In genomic region chr2:233037078-233037477, GRCh38 we compare ENCODE assay signal across 32 cellular contexts. TPM values are rescaled to one million over a fixed set of nuclear protein-coding genes. Genes with fewer than 3 reads are reported as not detected.
DNase-seq lines count a peak whose midpoint lies in the region; ATAC-seq, FAIRE-seq and TF ChIP-seq lines count a peak whose summit lies in the region.
"Had no signal": no experiment of that assay in that cellular context is flagged by ENCODE, and none has a peak within 500 bp of the region (broad histone marks: within the 10 kb centered on the region; RNA-seq: fewer than 3 reads in every experiment).

No MANE protein-coding gene starts in this region.

- H3K4me3 ChIP-seq in bronchial epithelial cell (ENCODE audit: low read depth, low read length), result no peak overlapping the region
- H3K4me3 ChIP-seq: body of pancreas, colonic mucosa, gastrocnemius medialis, lower lobe of right lung, spleen, tibial nerve had no signal

- H3K27ac ChIP-seq in foreskin keratinocyte, result no peak overlapping the region
- H3K27ac ChIP-seq: body of pancreas, colonic mucosa, gastrocnemius medialis, lower lobe of right lung, spleen, tibial nerve had no signal

- no peak for ATAC-seq in foreskin keratinocyte
- ATAC-seq: body of pancreas; gastrocnemius medialis; HCT116; lower lobe of right lung; stimulated activated naive CD8-positive, alpha-beta T cell treated with anti-CD3 and anti-CD28 coated beads, Interleukin-15, amount 100 ng/mL, for 72 hours had no signal

- no peak for FAIRE-seq in bronchial epithelial cell (lab: Jason Lieb, UNC)
- FAIRE-seq: islet of Langerhans, RCC 7860 had no signal

- H3K27me3 ChIP-seq in bronchial epithelial cell (ENCODE audit: control insufficient read depth, insufficient read depth, low read length), result no peaks in the 10 kb centered on the region
- H3K27me3 ChIP-seq in foreskin keratinocyte, result peaks cover 1% of the 10 kb centered on the region
- H3K27me3 ChIP-seq: body of pancreas, colonic mucosa, gastrocnemius medialis, spleen, tibial nerve had no signal

- H3K36me3 ChIP-seq in bronchial epithelial cell (ENCODE audit: control insufficient read depth, insufficient read depth, low read length), result no peaks in the 10 kb centered on the region
- H3K36me3 ChIP-seq: colonic mucosa, gastrocnemius medialis, lower lobe of right lung, spleen, tibial nerve had no signal

- TF ChIP-seq CTCF in bronchial epithelial cell (IDR thresholded peaks at IDR 0.05; ENCODE audit: insufficient read depth, low read length, severe bottlenecking), result no peak
- TF ChIP-seq CTCF in foreskin keratinocyte (conservative IDR thresholded peaks at IDR 0.05), result no peak

- H3K4me1 ChIP-seq in foreskin keratinocyte, result no peaks in the 10 kb centered on the region
- H3K4me1 ChIP-seq: body of pancreas, colonic mucosa, gastrocnemius medialis, lower lobe of right lung, spleen had no signal

- DNase-seq in GM04503 (ENCODE audit: low read depth), result peak; percentile 77
- peak; percentile 89 for DNase-seq in NCI-H226
- DNase-seq in bronchial epithelial cell (ENCODE audit: low read depth), result peak; percentile 68
- peak; percentile 30 to 36 for DNase-seq in foreskin keratinocyte
- no peak for DNase-seq in stimulated activated CD8-positive, alpha-beta memory T cell treated with anti-CD3 and anti-CD28 coated beads, Interleukin-4, amount 100 ng/mL, for 48 hours
- no peak for DNase-seq in stimulated activated CD4-positive, alpha-beta T cell treated with anti-CD3 and anti-CD28 coated beads, Interleukin-4, amount 100 ng/mL, for 24 hours
- no peak for DNase-seq in SHP77 treated with DMSO at 0.1 percent for 48 hours (lab: John Stamatoyannopoulos, UW)
- DNase-seq in NCI-H2196 treated with DMSO at 0.1 percent for 48 hours (lab: John Stamatoyannopoulos, UW; ENCODE audit: unreplicated experiment), result no peak
- DNase-seq: activated B cell treated with CpG ODN at 0.5 μM for 24 hours; activated CD4-positive, alpha-beta T cell treated with anti-CD3 and anti-CD28 coated beads, Interleukin-2, amount 50 U/mL, for 4 hours; activated CD8-positive, alpha-beta memory T cell treated with anti-CD3 and anti-CD28 coated beads, Interleukin-2, amount 50 U/mL, for 48 hours; activated naive CD8-positive, alpha-beta T cell treated with anti-CD3 and anti-CD28 coated beads for 36 hours; body of pancreas; CD4-positive, alpha-beta T cell; colonic mucosa; gastrocnemius medialis; GDM1; hippocampal formation; lower lobe of right lung; NCI-H1105; NCI-H2081 treated with DMSO at 0.1 percent for 48 hours; NCI-H524; stimulated activated CD4-positive, alpha-beta T cell treated with anti-CD3 and anti-CD28 coated beads, Interleukin-4, amount 100 ng/mL, for 1 hour; stimulated activated naive CD8-positive, alpha-beta T cell treated with anti-CD3 and anti-CD28 coated beads, Interleukin-15, amount 100 ng/mL, for 72 hours; T-helper 9 cell had no signal

RNA-seq across cellular contexts. Expression of gene NEU2, which starts 4.6 kb away (rescaled TPM):
- total RNA-seq in bronchial epithelial cell (not detected in 2 replicates), foreskin keratinocyte (not detected in 2 replicates)
- polyA plus RNA-seq in foreskin keratinocyte, result not detected in 2 replicates
- total RNA-seq: activated B cell treated with CpG ODN at 0.5 μM for 24 hours; activated naive CD8-positive, alpha-beta T cell treated with anti-CD3 and anti-CD28 coated beads for 36 hours; activated T-helper 2 cell treated with anti-CD3 and anti-CD28 coated beads, Interferon-gamma antibody, Interleukin-2, Interleukin-4, amounts not matched to agents 10 μg/mL and 5 μg/mL and 100 μg/mL, durations not matched to agents 14 hours and 24 hours and 36 hours; body of pancreas; CD4-positive, alpha-beta T cell; colonic mucosa; gastrocnemius medialis; HT-29; lower lobe of right lung; spleen; tibial nerve had no signal
- polyA plus RNA-seq: spleen had no signal

RNA-seq across cellular contexts. Expression of gene INPP5D, which starts 23.1 kb away (rescaled TPM):
- total RNA-seq in bronchial epithelial cell (24.1 and 26.6 TPM in 2 replicates), foreskin keratinocyte (21.8 and 25.5 TPM in 2 replicates)
- 14.5 and 15.2 TPM in 2 replicates for polyA plus RNA-seq in foreskin keratinocyte

RNA-seq across cellular contexts. Expression of gene NGEF, which starts 24.0 kb away (rescaled TPM):
- total RNA-seq in bronchial epithelial cell (0.53 and 6.1 TPM in 2 replicates), foreskin keratinocyte (0.11 TPM in 1 of 2 replicates, not detected in the other)
- 0.01 TPM in 1 of 2 replicates, not detected in the other for polyA plus RNA-seq in foreskin keratinocyte
- total RNA-seq: activated B cell treated with CpG ODN at 0.5 μM for 24 hours; activated naive CD8-positive, alpha-beta T cell treated with anti-CD3 and anti-CD28 coated beads for 36 hours; CD4-positive, alpha-beta T cell had no signal

Comparison
In these comparisons a context has a peak if more than half of its experiments do, and no peak if none do; other contexts are left out.
1. DNase-seq: peak in GM04503 (single experiment), NCI-H226 (single experiment), bronchial epithelial cell (single experiment) and foreskin keratinocyte (2 of 2); none in stimulated activated CD8-positive, alpha-beta memory T cell treated with anti-CD3 and anti-CD28 coated beads, Interleukin-4, amount 100 ng/mL, for 48 hours (single experiment), stimulated activated CD4-positive, alpha-beta T cell treated with anti-CD3 and anti-CD28 coated beads, Interleukin-4, amount 100 ng/mL, for 24 hours (single experiment), SHP77 treated with DMSO at 0.1 percent for 48 hours (single experiment) and NCI-H2196 treated with DMSO at 0.1 percent for 48 hours (single experiment).